1 cellular context compared by ENCODE assay signal in genomic region chr1:95467036-95467435, GRCh38.
TF ChIP-seq lines count a peak whose summit lies in the region.

No MANE protein-coding gene starts in this region.

TF ChIP-seq in H1, 55 proteins besides CTCF, POLR2A, EP300 and RAD21 (continued from another document):
- TF ChIP-seq ATF3 (IDR thresholded peaks at IDR 0.05; ENCODE audit: insufficient read depth, low read depth, low read length): no peak
- TF ChIP-seq CBX8 (IDR thresholded peaks at IDR 0.05; ENCODE audit: borderline replicate concordance, low read depth, low read length): no peak
- TF ChIP-seq TAF7 (optimal IDR thresholded peaks at IDR 0.05; ENCODE audit: borderline replicate concordance, low read depth, low read length): no peak
- TF ChIP-seq ATF2 (IDR thresholded peaks at IDR 0.05; ENCODE audit: low read length): no peak
- no peak for TF ChIP-seq NANOG (IDR thresholded peaks at IDR 0.05; ENCODE audit: insufficient read depth, low read depth, low read length, poor library complexity, severe bottlenecking)
- no peak for TF ChIP-seq RXRA (IDR thresholded peaks at IDR 0.05; ENCODE audit: insufficient read depth, low read depth, low read length)
